In the genomic region with DNA sequence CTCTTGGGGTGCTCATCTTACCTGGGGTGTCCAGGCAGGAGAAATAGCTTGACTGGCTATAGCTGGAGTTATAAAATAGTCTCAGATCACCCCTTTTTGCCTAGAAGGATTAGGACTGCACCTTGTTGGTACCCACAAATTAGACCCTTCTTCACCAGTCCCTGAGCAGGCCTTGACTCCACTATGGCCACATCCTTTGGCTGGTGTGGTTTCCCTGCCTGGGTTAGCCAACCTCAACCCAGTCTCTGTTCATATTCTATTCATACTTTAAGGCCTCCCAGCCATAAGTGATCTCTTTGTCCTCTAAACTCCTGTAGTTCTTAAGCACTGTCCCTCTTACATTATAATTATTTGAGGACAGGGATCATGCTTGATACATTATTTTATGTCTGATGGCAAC, we compare ENCODE assay signal across 35 cellular contexts.
"Had no signal": no experiment of that assay in that cellular context is flagged by ENCODE, and none has a peak within 500 bp of the region (broad histone marks: within the 10 kb centered on the region; RNA-seq: fewer than 3 reads in every experiment).

No MANE protein-coding gene starts in this region.

- H3K27ac Mint-ChIP-seq: activated CD4-positive, alpha-beta memory T cell treated with anti-CD3 and anti-CD28 coated beads, Interleukin-2, amount 10 ng/mL, durations not matched to agents 7 days and 5 days; activated CD4-positive, alpha-beta T cell treated with anti-CD3 and anti-CD28 coated beads for 36 hours; activated CD4-positive, alpha-beta T cell treated with anti-CD3 and anti-CD28 coated beads, Interleukin-2, amount 10 ng/mL, durations not matched to agents 7 days and 5 days; activated naive CD4-positive, alpha-beta T cell treated with anti-CD3 and anti-CD28 coated beads, Interleukin-2, amount 10 ng/mL, durations not matched to agents 7 days and 5 days; activated naive CD4-positive, alpha-beta T cell treated with anti-CD3 and anti-CD28 coated beads, Interleukin-2, amount 50 U/mL, for 24 hours; activated naive CD8-positive, alpha-beta T cell; activated T-cell treated with anti-CD3 and anti-CD28 coated beads, Interleukin-2, amount 50 U/mL, for 24 hours; activated T-helper 2 cell treated with anti-CD3 and anti-CD28 coated beads, Interferon-gamma antibody, Interleukin-2, Interleukin-4, amounts not matched to agents 10 μg/mL and 5 μg/mL and 100 μg/mL, durations not matched to agents 14 hours and 24 hours and 36 hours; brain; T-helper 1 cell treated with Interleukin-12 subunit alpha and Interleukin-12 subunit beta and Interleukin-4 antibody, amounts not matched to agents 30 μg/mL and 1 μg/mL, for 36 hours; T-helper 2 cell treated with Interferon-gamma antibody and Interleukin-4, amounts not matched to agents 5 μg/mL and 100 μg/mL, for 36 hours; WTC11 had no signal

- H3K9me3 Mint-ChIP-seq: activated CD4-positive, alpha-beta memory T cell treated with anti-CD3 and anti-CD28 coated beads, Interleukin-2, amount 10 ng/mL, durations not matched to agents 7 days and 5 days; activated CD4-positive, alpha-beta T cell treated with anti-CD3 and anti-CD28 coated beads, Interleukin-2, amount 10 ng/mL, durations not matched to agents 7 days and 5 days; activated naive CD4-positive, alpha-beta T cell treated with anti-CD3 and anti-CD28 coated beads, Interleukin-2, amount 10 ng/mL, durations not matched to agents 7 days and 5 days; activated naive CD4-positive, alpha-beta T cell treated with anti-CD3 and anti-CD28 coated beads, Interleukin-2, amount 50 U/mL, for 24 hours; activated T-cell treated with anti-CD3 and anti-CD28 coated beads, Interleukin-2, amount 50 U/mL, for 24 hours; activated T-helper 2 cell treated with anti-CD3 and anti-CD28 coated beads, Interferon-gamma antibody, Interleukin-2, Interleukin-4, amounts not matched to agents 10 μg/mL and 5 μg/mL and 100 μg/mL, durations not matched to agents 14 hours and 24 hours and 36 hours; brain; central memory CD8-positive, alpha-beta T cell; T-helper 1 cell treated with Interleukin-12 subunit alpha and Interleukin-12 subunit beta and Interleukin-4 antibody, amounts not matched to agents 30 μg/mL and 1 μg/mL, for 36 hours; T-helper 2 cell treated with Interferon-gamma antibody and Interleukin-4, amounts not matched to agents 5 μg/mL and 100 μg/mL, for 36 hours; WTC11 had no signal

- ATAC-seq: activated CD4-positive, alpha-beta T cell treated with anti-CD3 and anti-CD28 coated beads for 36 hours; activated CD4-positive, CD25-positive, alpha-beta regulatory T cell treated with anti-CD3 and anti-CD28 coated beads, Interleukin-2, amount 50 U/mL, for 24 hours; WTC11 had no signal

- H3K4me1 Mint-ChIP-seq: activated CD4-positive, alpha-beta T cell treated with anti-CD3 and anti-CD28 coated beads for 36 hours; activated naive CD4-positive, alpha-beta T cell treated with anti-CD3 and anti-CD28 coated beads, Interleukin-2, amount 50 U/mL, for 24 hours; central memory CD8-positive, alpha-beta T cell had no signal

- H3K27me3 Mint-ChIP-seq: activated CD4-positive, alpha-beta memory T cell treated with anti-CD3 and anti-CD28 coated beads, Interleukin-2, amount 10 ng/mL, durations not matched to agents 7 days and 5 days; activated CD4-positive, alpha-beta T cell treated with anti-CD3 and anti-CD28 coated beads for 36 hours; activated CD4-positive, alpha-beta T cell treated with anti-CD3 and anti-CD28 coated beads, Interleukin-2, amount 10 ng/mL, durations not matched to agents 7 days and 5 days; activated naive CD4-positive, alpha-beta T cell treated with anti-CD3 and anti-CD28 coated beads, Interleukin-2, amount 10 ng/mL, durations not matched to agents 7 days and 5 days; activated naive CD4-positive, alpha-beta T cell treated with anti-CD3 and anti-CD28 coated beads, Interleukin-2, amount 50 U/mL, for 24 hours; activated naive CD8-positive, alpha-beta T cell; central memory CD8-positive, alpha-beta T cell had no signal

- DNase-seq: activated CD4-positive, alpha-beta memory T cell treated with anti-CD3 and anti-CD28 coated beads, Interleukin-2, amount 10 ng/mL, durations not matched to agents 7 days and 5 days; activated CD4-positive, alpha-beta T cell treated with anti-CD3 and anti-CD28 coated beads for 1 hour; activated CD4-positive, alpha-beta T cell treated with anti-CD3 and anti-CD28 coated beads for 36 hours; activated CD4-positive, alpha-beta T cell treated with anti-CD3 and anti-CD28 coated beads for 48 hours; activated CD4-positive, alpha-beta T cell treated with anti-CD3 and anti-CD28 coated beads, Interleukin-2, amount 10 ng/mL, durations not matched to agents 7 days and 5 days; activated CD4-positive, alpha-beta T cell treated with anti-CD3 and anti-CD28 coated beads, Interleukin-2, amount 50 U/mL, for 48 hours; activated CD4-positive, CD25-positive, alpha-beta regulatory T cell; activated CD8-positive, alpha-beta memory T cell treated with anti-CD3 and anti-CD28 coated beads for 24 hours; activated CD8-positive, alpha-beta memory T cell treated with anti-CD3 and anti-CD28 coated beads, Interleukin-2, amount 50 U/mL, for 48 hours; activated effector memory CD4-positive, alpha-beta T cell treated with Interleukin-2 at 50 U/mL for 16 hours; activated gamma-delta T cell; activated naive CD4-positive, alpha-beta T cell treated with anti-CD3 and anti-CD28 coated beads, Interleukin-2, amount 10 ng/mL, durations not matched to agents 7 days and 5 days; activated naive CD4-positive, alpha-beta T cell treated with Interleukin-2 at 50 U/mL for 16 hours; activated T-cell treated with anti-CD3 and anti-CD28 coated beads, Interleukin-2, amount 50 U/mL, for 24 hours; activated T-cell treated with anti-CD3 and anti-CD28 coated beads, Interleukin-2, amount 50 U/mL, for 48 hours; amygdala; anterior cingulate cortex; caudate nucleus; cerebellar nuclear complex; colonic mucosa; T-helper 1 cell; T-helper 2 cell; T-helper 9 cell; WERI-Rb-1 had no signal

- H3K4me3 Mint-ChIP-seq: activated CD4-positive, alpha-beta memory T cell treated with anti-CD3 and anti-CD28 coated beads, Interleukin-2, amount 10 ng/mL, durations not matched to agents 7 days and 5 days; activated CD4-positive, alpha-beta T cell treated with anti-CD3 and anti-CD28 coated beads for 36 hours; activated CD4-positive, alpha-beta T cell treated with anti-CD3 and anti-CD28 coated beads, Interleukin-2, amount 10 ng/mL, durations not matched to agents 7 days and 5 days; activated naive CD4-positive, alpha-beta T cell treated with anti-CD3 and anti-CD28 coated beads, Interleukin-2, amount 10 ng/mL, durations not matched to agents 7 days and 5 days; activated naive CD4-positive, alpha-beta T cell treated with anti-CD3 and anti-CD28 coated beads, Interleukin-2, amount 50 U/mL, for 24 hours; activated naive CD8-positive, alpha-beta T cell; activated T-cell treated with anti-CD3 and anti-CD28 coated beads, Interleukin-2, amount 50 U/mL, for 24 hours; brain; central memory CD8-positive, alpha-beta T cell; T-helper 1 cell treated with Interleukin-12 subunit alpha and Interleukin-12 subunit beta and Interleukin-4 antibody, amounts not matched to agents 30 μg/mL and 1 μg/mL, for 36 hours; T-helper 2 cell treated with Interferon-gamma antibody and Interleukin-4, amounts not matched to agents 5 μg/mL and 100 μg/mL, for 36 hours; WTC11 had no signal

- H3K4me3 ChIP-seq: ascending aorta, cardiac muscle cell, colonic mucosa had no signal

- H3K36me3 Mint-ChIP-seq: activated naive CD4-positive, alpha-beta T cell treated with anti-CD3 and anti-CD28 coated beads, Interleukin-2, amount 50 U/mL, for 24 hours; WTC11 had no signal
